In genomic region chr6:103017878-103018277, GRCh38 we compare ENCODE assay signal across 28 cellular contexts.
"Had no signal": no experiment of that assay in that cellular context is flagged by ENCODE, and none has a peak within 500 bp of the region (broad histone marks: within the 10 kb centered on the region; RNA-seq: fewer than 3 reads in every experiment).

No MANE protein-coding gene starts in this region.

- H3K9me3 ChIP-seq: suprapubic skin, testis, thoracic aorta, thyroid gland, transverse colon, upper lobe of left lung, upper lobe of right lung, uterus, vagina had no signal

- H3K27me3 Mint-ChIP-seq: stimulated activated memory B cell treated with anti-CD40 and anti-IgM and Interleukin-4, amounts not matched to agents 10 μg/mL and 1 μg/mL and 100 μg/mL, for 72 hours; stimulated activated naive B cell treated with anti-CD40 and anti-IgM and Interleukin-4, amounts not matched to agents 10 μg/mL and 1 μg/mL and 100 μg/mL, for 72 hours; stimulated activated naive CD8-positive, alpha-beta T cell treated with anti-CD3 and anti-CD28 coated beads, Interleukin-15, amount 100 ng/mL, for 72 hours; stimulated activated naive CD8-positive, alpha-beta T cell treated with anti-CD3 and anti-CD28 coated beads, Interleukin-15, Interleukin-2, amounts not matched to agents 100 ng/mL and 50 ng/mL, for 24 hours; type B pancreatic cell had no signal

- H3K9me3 Mint-ChIP-seq: type B pancreatic cell had no signal

- H3K36me3 Mint-ChIP-seq: stimulated activated effector memory CD8-positive, alpha-beta T cell treated with anti-CD3 and anti-CD28 coated beads, Interleukin-12 subunit alpha, Interleukin-12 subunit beta, amount 100 ng/mL, for 72 hours; stimulated activated memory B cell treated with anti-CD40 and anti-IgM and Interleukin-4, amounts not matched to agents 10 μg/mL and 1 μg/mL and 100 μg/mL, for 72 hours; stimulated activated naive B cell treated with anti-CD40 and anti-IgM and Interleukin-4, amounts not matched to agents 10 μg/mL and 1 μg/mL and 100 μg/mL, for 72 hours; type B pancreatic cell had no signal

- ATAC-seq: stimulated activated effector memory CD8-positive, alpha-beta T cell treated with anti-CD3 and anti-CD28 coated beads, Interleukin-12 subunit alpha, Interleukin-12 subunit beta, amount 100 ng/mL, for 72 hours; stimulated activated memory B cell treated with anti-CD40 and anti-IgM and Interleukin-4, amounts not matched to agents 10 μg/mL and 1 μg/mL and 100 μg/mL, for 72 hours; stimulated activated naive B cell treated with anti-CD40 and anti-IgM and Interleukin-4, amounts not matched to agents 10 μg/mL and 1 μg/mL and 100 μg/mL, for 72 hours; stimulated activated naive CD8-positive, alpha-beta T cell treated with anti-CD3 and anti-CD28 coated beads, Interleukin-15, amount 100 ng/mL, for 72 hours; stimulated activated naive CD8-positive, alpha-beta T cell treated with anti-CD3 and anti-CD28 coated beads, Interleukin-15, Interleukin-2, amounts not matched to agents 100 U/mL and 50 U/mL, for 24 hours; upper lobe of right lung had no signal

- H3K27ac ChIP-seq: stomach, suprapubic skin, testis, thoracic aorta, thyroid gland, tibial nerve, transverse colon, upper lobe of left lung, upper lobe of right lung, uterus, vagina had no signal

- H3K27ac Mint-ChIP-seq: stimulated activated effector memory CD8-positive, alpha-beta T cell treated with anti-CD3 and anti-CD28 coated beads, Interleukin-12 subunit alpha, Interleukin-12 subunit beta, amount 100 ng/mL, for 72 hours; stimulated activated memory B cell treated with anti-CD40 and anti-IgM and Interleukin-4, amounts not matched to agents 10 μg/mL and 1 μg/mL and 100 μg/mL, for 72 hours; stimulated activated naive B cell treated with anti-CD40 and anti-IgM and Interleukin-4, amounts not matched to agents 10 μg/mL and 1 μg/mL and 100 μg/mL, for 72 hours; stimulated activated naive CD8-positive, alpha-beta T cell treated with anti-CD3 and anti-CD28 coated beads, Interleukin-15, amount 100 ng/mL, for 72 hours; stimulated activated naive CD8-positive, alpha-beta T cell treated with anti-CD3 and anti-CD28 coated beads, Interleukin-15, Interleukin-2, amounts not matched to agents 100 ng/mL and 50 ng/mL, for 24 hours; type B pancreatic cell had no signal

- H3K36me3 ChIP-seq: stomach, suprapubic skin, thoracic aorta, thyroid gland, tibial nerve, transverse colon, upper lobe of left lung, upper lobe of right lung, uterus, vagina had no signal

- H3K4me1 Mint-ChIP-seq: stimulated activated effector memory CD8-positive, alpha-beta T cell treated with anti-CD3 and anti-CD28 coated beads, Interleukin-12 subunit alpha, Interleukin-12 subunit beta, amount 100 ng/mL, for 72 hours; stimulated activated memory B cell treated with anti-CD40 and anti-IgM and Interleukin-4, amounts not matched to agents 10 μg/mL and 1 μg/mL and 100 μg/mL, for 72 hours; stimulated activated naive B cell treated with anti-CD40 and anti-IgM and Interleukin-4, amounts not matched to agents 10 μg/mL and 1 μg/mL and 100 μg/mL, for 72 hours; stimulated activated naive CD8-positive, alpha-beta T cell treated with anti-CD3 and anti-CD28 coated beads, Interleukin-15, amount 100 ng/mL, for 72 hours had no signal

- DNase-seq: stimulated activated CD4-positive, alpha-beta T cell treated with anti-CD3 and anti-CD28 coated beads, Interleukin-2, amount 100 ng/mL, for 48 hours; stimulated activated CD4-positive, alpha-beta T cell treated with anti-CD3 and anti-CD28 coated beads, Interleukin-4, amount 100 ng/mL, for 1 hour; stimulated activated CD4-positive, alpha-beta T cell treated with anti-CD3 and anti-CD28 coated beads, Interleukin-4, amount 100 ng/mL, for 24 hours; stimulated activated CD4-positive, alpha-beta T cell treated with anti-CD3 and anti-CD28 coated beads, Interleukin-4, amount 100 ng/mL, for 4 hours; stimulated activated CD8-positive, alpha-beta memory T cell treated with anti-CD3 and anti-CD28 coated beads, Interleukin-4, amount 100 ng/mL, for 48 hours; stimulated activated naive B cell treated with anti-CD40 and anti-IgM and Interleukin-4, amounts not matched to agents 10 μg/mL and 1 μg/mL and 100 μg/mL, for 72 hours; stimulated activated naive CD4-positive, alpha-beta T cell; stimulated activated naive CD4-positive, alpha-beta T cell treated with Interleukin-2 at 50 U/mL for 16 hours; stimulated activated naive CD8-positive, alpha-beta T cell treated with anti-CD3 and anti-CD28 coated beads, Interleukin-15, amount 100 ng/mL, for 72 hours; stimulated activated naive CD8-positive, alpha-beta T cell treated with anti-CD3 and anti-CD28 coated beads, Interleukin-15, Interleukin-2, amounts not matched to agents 100 U/mL and 50 U/mL, for 24 hours; stomach; substantia nigra; testis; thyroid gland; transverse colon; trophoblast cell; upper lobe of right lung; uterus had no signal

- H3K27me3 ChIP-seq: stomach, suprapubic skin, testis, thyroid gland, tibial nerve, transverse colon, upper lobe of left lung, upper lobe of right lung, uterus, vagina had no signal

- H3K4me3 ChIP-seq: stomach, suprapubic skin, testis, thoracic aorta, thyroid gland, tibial nerve, transverse colon, upper lobe of left lung, upper lobe of right lung, uterus, vagina had no signal

- H3K4me3 Mint-ChIP-seq: stimulated activated effector memory CD8-positive, alpha-beta T cell treated with anti-CD3 and anti-CD28 coated beads, Interleukin-12 subunit alpha, Interleukin-12 subunit beta, amount 100 ng/mL, for 72 hours; stimulated activated memory B cell treated with anti-CD40 and anti-IgM and Interleukin-4, amounts not matched to agents 10 μg/mL and 1 μg/mL and 100 μg/mL, for 72 hours; stimulated activated naive B cell treated with anti-CD40 and anti-IgM and Interleukin-4, amounts not matched to agents 10 μg/mL and 1 μg/mL and 100 μg/mL, for 72 hours; stimulated activated naive CD8-positive, alpha-beta T cell treated with anti-CD3 and anti-CD28 coated beads, Interleukin-15, amount 100 ng/mL, for 72 hours; stimulated activated naive CD8-positive, alpha-beta T cell treated with anti-CD3 and anti-CD28 coated beads, Interleukin-15, Interleukin-2, amounts not matched to agents 100 ng/mL and 50 ng/mL, for 24 hours; type B pancreatic cell had no signal

- FAIRE-seq: urothelium cell line had no signal

- H3K4me1 ChIP-seq: stomach, suprapubic skin, testis, thyroid gland, tibial nerve, transverse colon, upper lobe of left lung, upper lobe of right lung, uterus, vagina had no signal
